ENCODE assay signal across 1 cellular context in the genomic region with DNA sequence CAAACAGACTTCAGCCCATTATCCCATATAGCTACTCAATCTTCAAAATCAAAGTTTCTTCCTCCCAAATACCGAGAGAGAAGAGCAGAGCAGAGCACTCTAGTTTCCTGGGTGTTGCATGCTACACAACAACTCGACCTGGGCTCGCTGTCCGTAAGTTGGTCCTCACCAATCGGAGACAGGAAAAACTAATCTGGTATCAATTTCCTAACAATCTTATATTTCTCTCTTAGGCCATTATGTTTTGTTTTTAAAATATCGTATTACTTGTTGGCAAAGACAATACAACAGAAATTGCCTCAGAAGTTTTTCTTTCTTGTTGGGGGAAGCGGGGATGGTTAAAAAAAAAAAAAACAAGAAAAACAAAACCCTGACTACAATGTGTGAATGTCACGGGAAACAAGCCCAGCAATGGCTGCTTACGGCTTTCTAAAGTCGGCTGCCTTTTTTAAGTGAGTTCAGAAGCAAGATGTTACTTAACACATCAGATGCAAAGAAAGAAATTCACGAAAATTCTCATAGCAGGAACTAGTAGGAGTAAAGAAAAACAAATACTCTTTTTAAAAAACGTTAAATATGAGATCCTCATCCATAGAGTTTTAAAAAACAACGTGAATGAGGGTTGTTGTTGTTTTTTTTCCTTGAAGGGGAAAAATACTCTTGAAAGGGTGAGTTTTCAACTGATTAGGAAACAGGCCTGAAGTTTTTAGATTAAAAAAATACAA.
TF ChIP-seq lines count a peak whose summit lies in the region.

No MANE protein-coding gene starts in this region.

TF ChIP-seq in GM23338, 12 proteins besides CTCF, POLR2A, EP300 and RAD21 (continued from another document):
- TF ChIP-seq, protein P1, sequence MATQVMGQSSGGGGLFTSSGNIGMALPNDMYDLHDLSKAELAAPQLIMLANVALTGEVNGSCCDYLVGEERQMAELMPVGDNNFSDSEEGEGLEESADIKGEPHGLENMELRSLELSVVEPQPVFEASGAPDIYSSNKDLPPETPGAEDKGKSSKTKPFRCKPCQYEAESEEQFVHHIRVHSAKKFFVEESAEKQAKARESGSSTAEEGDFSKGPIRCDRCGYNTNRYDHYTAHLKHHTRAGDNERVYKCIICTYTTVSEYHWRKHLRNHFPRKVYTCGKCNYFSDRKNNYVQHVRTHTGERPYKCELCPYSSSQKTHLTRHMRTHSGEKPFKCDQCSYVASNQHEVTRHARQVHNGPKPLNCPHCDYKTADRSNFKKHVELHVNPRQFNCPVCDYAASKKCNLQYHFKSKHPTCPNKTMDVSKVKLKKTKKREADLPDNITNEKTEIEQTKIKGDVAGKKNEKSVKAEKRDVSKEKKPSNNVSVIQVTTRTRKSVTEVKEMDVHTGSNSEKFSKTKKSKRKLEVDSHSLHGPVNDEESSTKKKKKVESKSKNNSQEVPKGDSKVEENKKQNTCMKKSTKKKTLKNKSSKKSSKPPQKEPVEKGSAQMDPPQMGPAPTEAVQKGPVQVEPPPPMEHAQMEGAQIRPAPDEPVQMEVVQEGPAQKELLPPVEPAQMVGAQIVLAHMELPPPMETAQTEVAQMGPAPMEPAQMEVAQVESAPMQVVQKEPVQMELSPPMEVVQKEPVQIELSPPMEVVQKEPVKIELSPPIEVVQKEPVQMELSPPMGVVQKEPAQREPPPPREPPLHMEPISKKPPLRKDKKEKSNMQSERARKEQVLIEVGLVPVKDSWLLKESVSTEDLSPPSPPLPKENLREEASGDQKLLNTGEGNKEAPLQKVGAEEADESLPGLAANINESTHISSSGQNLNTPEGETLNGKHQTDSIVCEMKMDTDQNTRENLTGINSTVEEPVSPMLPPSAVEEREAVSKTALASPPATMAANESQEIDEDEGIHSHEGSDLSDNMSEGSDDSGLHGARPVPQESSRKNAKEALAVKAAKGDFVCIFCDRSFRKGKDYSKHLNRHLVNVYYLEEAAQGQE (IDR thresholded peaks at IDR 0.05; ENCODE audit: unreplicated experiment), result no peak
- no peak for TF ChIP-seq EZH2 (IDR thresholded peaks at IDR 0.05; ENCODE audit: low read depth, unreplicated experiment)
- no peak for TF ChIP-seq JUNB (IDR thresholded peaks at IDR 0.05; ENCODE audit: unreplicated experiment)
- TF ChIP-seq, protein P2, sequence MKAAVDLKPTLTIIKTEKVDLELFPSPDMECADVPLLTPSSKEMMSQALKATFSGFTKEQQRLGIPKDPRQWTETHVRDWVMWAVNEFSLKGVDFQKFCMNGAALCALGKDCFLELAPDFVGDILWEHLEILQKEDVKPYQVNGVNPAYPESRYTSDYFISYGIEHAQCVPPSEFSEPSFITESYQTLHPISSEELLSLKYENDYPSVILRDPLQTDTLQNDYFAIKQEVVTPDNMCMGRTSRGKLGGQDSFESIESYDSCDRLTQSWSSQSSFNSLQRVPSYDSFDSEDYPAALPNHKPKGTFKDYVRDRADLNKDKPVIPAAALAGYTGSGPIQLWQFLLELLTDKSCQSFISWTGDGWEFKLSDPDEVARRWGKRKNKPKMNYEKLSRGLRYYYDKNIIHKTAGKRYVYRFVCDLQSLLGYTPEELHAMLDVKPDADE (IDR thresholded peaks at IDR 0.05), result no peak
- no peak for TF ChIP-seq ZNF114 (CRISPR knock-in tag; IDR thresholded peaks at IDR 0.05)
- no peak for TF ChIP-seq CREB1 (CRISPR knock-in tag; IDR thresholded peaks at IDR 0.05; ENCODE audit: low read depth)
- TF ChIP-seq NANOG (IDR thresholded peaks at IDR 0.05; ENCODE audit: borderline replicate concordance), result no peak
- TF ChIP-seq EZH2phosphoT487 (IDR thresholded peaks at IDR 0.05; ENCODE audit: unreplicated experiment), result no peak
TF ChIP-seq in GM23338: peak in this region for 0.
